In the genomic region with DNA sequence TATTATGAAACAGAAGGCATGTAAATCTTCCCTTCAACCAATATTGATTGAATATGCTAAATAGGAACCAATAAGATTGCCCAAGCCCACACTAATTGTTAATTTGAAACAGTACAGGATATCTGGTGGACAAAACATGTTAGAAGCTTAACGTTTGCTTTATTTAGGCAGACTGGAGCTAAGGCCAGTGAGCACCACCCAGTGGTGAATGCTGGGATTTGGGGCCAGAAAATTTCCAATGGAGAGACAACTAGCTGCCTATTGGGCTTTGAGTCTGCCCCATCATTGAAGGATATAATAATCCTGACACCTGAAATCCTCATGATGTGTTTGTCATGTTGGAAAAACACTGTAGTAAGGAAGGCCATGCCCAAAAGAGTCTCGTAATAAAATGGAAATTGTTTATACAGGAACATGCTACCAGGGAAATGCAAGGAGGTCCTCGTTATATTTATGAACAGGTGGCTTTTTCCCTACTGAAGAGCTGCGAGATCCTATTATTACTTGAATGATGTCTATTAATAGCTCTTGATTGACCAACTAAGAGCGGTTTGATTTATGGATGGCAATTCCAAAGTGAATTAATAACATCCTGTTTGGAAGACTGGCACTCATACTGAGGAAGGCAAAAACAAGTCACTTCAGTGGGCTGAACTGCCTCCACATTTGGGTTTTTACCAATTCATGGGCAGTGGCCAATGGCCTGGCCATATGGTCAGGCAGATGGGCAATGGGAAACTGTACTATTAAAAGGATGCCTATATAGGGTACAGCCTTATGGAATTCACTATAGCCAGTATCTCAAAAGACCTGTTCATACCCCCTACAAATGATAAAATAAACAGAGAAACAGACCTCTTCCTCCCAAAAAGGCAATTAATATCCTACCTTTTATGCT, we compare ENCODE assay signal across 9 cellular contexts. TPM values are rescaled to one million over a fixed set of nuclear protein-coding genes. Genes with fewer than 3 reads are reported as not detected.
DNase-seq lines count a peak whose midpoint lies in the region; ATAC-seq, FAIRE-seq and TF ChIP-seq lines count a peak whose summit lies in the region.
"Had no signal": no experiment of that assay in that cellular context is flagged by ENCODE, and none has a peak within 500 bp of the region (broad histone marks: within the 10 kb centered on the region; RNA-seq: fewer than 3 reads in every experiment).

No MANE protein-coding gene starts in this region.

- no peak overlapping the region for H4K8ac ChIP-seq in H9 (replicated peaks; ENCODE audit: insufficient read length, low read depth, low read length)

- no peak overlapping the region for H2BK20ac ChIP-seq in H9 (ENCODE audit: low read depth, low read length, poor library complexity, severe bottlenecking)

- TF ChIP-seq CTCF in H9 (conservative IDR thresholded peaks at IDR 0.05) = peak; percentile 86
- TF ChIP-seq CTCF in brain (conservative IDR thresholded peaks at IDR 0.05) = peak; percentile 47 to 75
- peak; percentile 48 for TF ChIP-seq CTCF in lung (IDR thresholded peaks at IDR 0.05; ENCODE audit: control extremely low read depth, extremely low read depth)

- H3K9me3 Mint-ChIP-seq in H9 (peaks cover under 1 to 4% of the 10 kb centered on the region in 2 experiments; a peak in 3 of 5 replicates), brain (no peaks in the 10 kb centered on the region)
- H3K9me3 Mint-ChIP-seq: T-helper 1 cell treated with Interleukin-12 subunit alpha and Interleukin-12 subunit beta and Interleukin-4 antibody, amounts not matched to agents 30 μg/mL and 1 μg/mL, for 36 hours had no signal

- FAIRE-seq in urothelium cell line (lab: Jason Lieb, UNC) = no peak

- no peaks in the 10 kb centered on the region for H3K79me2 ChIP-seq in H9 (ENCODE audit: insufficient read depth, low read length)

- H4K5ac ChIP-seq in H9 (ENCODE audit: insufficient read length, low read depth, low read length) = no peak overlapping the region

- no peak overlapping the region for H3T11ph ChIP-seq in H9 (ENCODE audit: low read length)

- no peak overlapping the region for H3K4me3 ChIP-seq in lung

- H3K9me3 ChIP-seq in H9 (ENCODE audit: control insufficient read depth, low read depth, low read length) (no peaks in the 10 kb centered on the region), lung (ENCODE audit: control insufficient read depth in 2 of 2, insufficient read depth in 1 of 2, low read length in 1 of 2) (peaks cover 0 to 3% of the 10 kb centered on the region in 2 donors)

- no peak overlapping the region for H3K4me3 Mint-ChIP-seq in H9
- no peak overlapping the region for H3K4me3 Mint-ChIP-seq in brain
- H3K4me3 Mint-ChIP-seq: T-helper 1 cell treated with Interleukin-12 subunit alpha and Interleukin-12 subunit beta and Interleukin-4 antibody, amounts not matched to agents 30 μg/mL and 1 μg/mL, for 36 hours had no signal

- H2BK12ac ChIP-seq in H9 (ENCODE audit: insufficient read length, low read depth, low read length) = no peak overlapping the region

- no peak overlapping the region for H3K27ac ChIP-seq in H9 (ENCODE audit: insufficient read length, low read depth, low read length)
- H3K27ac ChIP-seq in lung (ENCODE audit: low read depth in 1 of 2, low read length in 1 of 2) = no peak overlapping the region

- DNase-seq in COLO668 (lab: John Stamatoyannopoulos, UW; ENCODE audit: unreplicated experiment) (peak; percentile 6), H9 (peak; percentile 54), SHP77 (lab: John Stamatoyannopoulos, UW) (peak; percentile 17 to 28), lung (ENCODE audit: low spot score) (no peak), urothelium cell line (ENCODE audit: low spot score) (peak; percentile 54)

- H3K36me3 Mint-ChIP-seq in H9 (ENCODE audit: insufficient read depth in 1 of 3, low read depth in 3 of 3) (peaks cover 0 to 4% (median 0%) of the 10 kb centered on the region in 3 experiments; a peak in 2 of 7 replicates), brain (no peaks in the 10 kb centered on the region)

- no peak overlapping the region for H4K91ac ChIP-seq in H9 (ENCODE audit: insufficient read length, low read depth, low read length)

- ATAC-seq in lung (ENCODE audit: insufficient read depth, low FRiP score) (no peak), HG02571 (IDR thresholded peaks at IDR 0.05; ENCODE audit: unreplicated experiment) (no peak), GM21717 (IDR thresholded peaks at IDR 0.05; ENCODE audit: unreplicated experiment) (no peak)

- H3K23ac ChIP-seq in H9 (ENCODE audit: insufficient read length, low read depth, low read length) = no peak overlapping the region

- no peak overlapping the region for H2BK120ac ChIP-seq in H9 (ENCODE audit: low read depth, low read length, poor library complexity, severe bottlenecking)

- H3K4ac ChIP-seq in H9 (ENCODE audit: low read depth, low read length) = no peak overlapping the region

- H3K23me2 ChIP-seq in H9 (ENCODE audit: insufficient read length, low read depth, low read length, poor library complexity, severe bottlenecking) = no peaks in the 10 kb centered on the region

- H3K27me3 Mint-ChIP-seq in H9 (ENCODE audit: low read depth) = peaks cover 2% of the 10 kb centered on the region
- H3K27me3 Mint-ChIP-seq in brain = peaks cover 18% of the 10 kb centered on the region

- H3K14ac ChIP-seq in H9 (ENCODE audit: insufficient read depth, low read length) = no peak overlapping the region

- H3K4me1 ChIP-seq in H9 (ENCODE audit: insufficient read depth, low read length) (peaks cover 2% of the 10 kb centered on the region; the same call in 1 of the 2 replicates), lung (ENCODE audit: control insufficient read depth in 2 of 2, insufficient read depth in 2 of 2, low read length in 2 of 2) (no peaks in the 10 kb centered on the region)

- H3K9ac ChIP-seq in H9 (ENCODE audit: extremely low read depth, insufficient read length, low read length) = no peak overlapping the region

- H3K27ac Mint-ChIP-seq in H9 (no peak overlapping the region), brain (no peak overlapping the region)
- H3K27ac Mint-ChIP-seq: T-helper 1 cell treated with Interleukin-12 subunit alpha and Interleukin-12 subunit beta and Interleukin-4 antibody, amounts not matched to agents 30 μg/mL and 1 μg/mL, for 36 hours had no signal

- no peaks in the 10 kb centered on the region for H4K20me1 ChIP-seq in H9 (ENCODE audit: control insufficient read depth, insufficient read depth, insufficient read length)

- no peak overlapping the region for H3K4me2 ChIP-seq in H9 (ENCODE audit: insufficient read depth, insufficient read length, low read length)

- no peak overlapping the region for H2BK15ac ChIP-seq in H9 (ENCODE audit: low read depth, low read length)

- H2AK5ac ChIP-seq in H9 (ENCODE audit: insufficient read length, low read length) = no peak overlapping the region

- no peaks in the 10 kb centered on the region for H3K79me1 ChIP-seq in H9 (ENCODE audit: insufficient read depth, low read depth, low read length, poor library complexity, severe bottlenecking)

- H3K56ac ChIP-seq in H9 (ENCODE audit: insufficient read length, low read depth, low read length) = no peak overlapping the region

- WGBS in H9 (ENCODE audit: extremely low coverage, insufficient read length, low lambda C conversion rate) = no CpG with 5 or more reads among the region's 5 CpGs
- 26 to 30% methylated on average over 5 of the region's 5 CpGs for WGBS in lung, 2 donors

- H3K36me3 ChIP-seq in lung (ENCODE audit: control insufficient read depth in 2 of 2, insufficient read depth in 2 of 2, low read length in 2 of 2) = no peaks in the 10 kb centered on the region

- H2AFZ ChIP-seq in H9 (ENCODE audit: low read length) = no peak overlapping the region

- H3K18ac ChIP-seq in H9 (ENCODE audit: insufficient read length, low read depth, low read length) = no peak overlapping the region

- H3K4me1 Mint-ChIP-seq in H9 = peaks cover 12 to 14% of the 10 kb centered on the region in 2 experiments
- peaks cover 7% of the 10 kb centered on the region for H3K4me1 Mint-ChIP-seq in brain

- H2BK5ac ChIP-seq in H9 (ENCODE audit: insufficient read length, low read length) = no peak overlapping the region

- H3K27me3 ChIP-seq in H9 (ENCODE audit: insufficient read depth, low read length) (no peaks in the 10 kb centered on the region), lung (ENCODE audit: control insufficient read depth, insufficient read depth) (no peaks in the 10 kb centered on the region)

RNA-seq across cellular contexts. Expression of gene SIGLECL1, which starts 8.7 kb away (rescaled TPM):
- total RNA-seq in H9 (2021) = not detected in 2 replicates
- polyA plus RNA-seq in brain (ENCODE audit: insufficient read depth, low read depth, low replicate concordance) = not detected
- total RNA-seq in lung = not detected
- polyA plus RNA-seq in lung = under 1 TPM in 1 of 2 donors, not detected in 1; 0.03 TPM

RNA-seq across cellular contexts. Expression of gene CD33, which starts 34.7 kb away (rescaled TPM):
- total RNA-seq in H9 (2021) (0.09 and 0.35 TPM in 2 replicates), lung (10 to 100 TPM in 1 of 2 donors, 1 to 10 TPM in 1; 7.0 to 20.2 TPM)
- polyA plus RNA-seq in brain (ENCODE audit: insufficient read depth, low read depth, low replicate concordance) (1.5 TPM), lung (10 to 100 TPM; 13.4 to 40.2 TPM)

RNA-seq across cellular contexts. Expression of gene IGLON5, which starts 51.8 kb away (rescaled TPM):
- 41.4 and 42.3 TPM in 2 replicates for total RNA-seq in H9 (2021)
- 5.1 TPM for polyA plus RNA-seq in brain (ENCODE audit: insufficient read depth, low read depth, low replicate concordance)
- total RNA-seq in lung = under 1 TPM; 0.09 to 0.43 TPM
- polyA plus RNA-seq in lung = under 1 TPM in 1 of 2 donors, not detected in 1; 0.18 TPM

Comparison
In these comparisons a context has a peak if more than half of its experiments do, and no peak if none do; other contexts are left out.
1. RNA of gene IGLON5, which starts 51.8 kb away (total RNA-seq): 41.4 to 42.3 TPM in H9; 0.09 to 0.43 TPM in lung; every median in the first group is over 10 times any median in the second.
2. Peak in every context shown above with its lines, with median percentiles within 50 percentile points of each other: CTCF ChIP-seq.